Comparison of ENCODE assay signal across 8 cellular contexts in genomic region chr18:35355140-35355618, GRCh38.
DNase-seq lines count a peak whose midpoint lies in the region; ATAC-seq and TF ChIP-seq lines count a peak whose summit lies in the region.

No MANE protein-coding gene starts in this region.

- H3K27ac ChIP-seq in 22Rv1: no peak overlapping the region

- H3K4me3 ChIP-seq in WI38 (ENCODE audit: low read depth, low read length): peak overlapping the region; percentile 38

- DNase-seq in NCI-H2196 (lab: John Stamatoyannopoulos, UW; ENCODE audit: unreplicated experiment) (peak; percentile 27), cerebellar cortex (ENCODE audit: low spot score) (peak; percentile 89), kidney glomerular epithelial cell (lab: John Stamatoyannopoulos, UW) (peak; percentile 69)
- DNase-seq in stimulated activated CD4-positive, alpha-beta T cell treated with anti-CD3 and anti-CD28 coated beads, Interleukin-1b, Interleukin-23, amount 100 ng/mL, for 4 hours (ENCODE audit: low read depth in 2 of 2): peak; percentile 12 to 47

- ATAC-seq in GM18517 (IDR thresholded peaks at IDR 0.05; ENCODE audit: unreplicated experiment) (peak; percentile 99), HG03045 (IDR thresholded peaks at IDR 0.05; ENCODE audit: unreplicated experiment) (peak; percentile 93)

- TF ChIP-seq CTCF in 22Rv1 (IDR thresholded peaks at IDR 0.05) (peak; percentile 76), WI38 (IDR thresholded peaks at IDR 0.05; ENCODE audit: low read depth, low read length) (peak; percentile 75)

Comparison
In these comparisons a context has a peak if more than half of its experiments do, and no peak if none do; other contexts are left out.
1. DNase-seq: peak in every context shown above with its lines; median percentile 89 in cerebellar cortex; 69 in kidney glomerular epithelial cell; 30 in stimulated activated CD4-positive, alpha-beta T cell treated with anti-CD3 and anti-CD28 coated beads, Interleukin-1b, Interleukin-23, amount 100 ng/mL, for 4 hours; 27 in NCI-H2196.